ENCODE assay signal across 8 cellular contexts in genomic region chr12:48853228-48853688, GRCh38. TPM values are rescaled to one million over a fixed set of nuclear protein-coding genes. Genes with fewer than 3 reads are reported as not detected.
A peak's percentile ranks its signal among the peaks of the same experiment; 100 is the strongest.
DNase-seq lines count a peak whose midpoint lies in the region; ATAC-seq and TF ChIP-seq lines count a peak whose summit lies in the region.

No MANE protein-coding gene starts in this region.

- no peaks in the 10 kb centered on the region for H3K27me3 Mint-ChIP-seq in Caco-2 (ENCODE audit: insufficient read depth, unreplicated experiment)

- intact Hi-C loops in Caco-2 (cut with micrococcal nuclease; ENCODE audit: unreplicated experiment): loop anchor here (1.0 to 2.0 kb wide), 7 partner anchors 30 to 142 kb away; partner anchors contain the start of gene WNT1
- intact Hi-C loops in left ventricle myocardium inferior (cut with micrococcal nuclease): no loop called here
- intact Hi-C loops in prostate gland (cut with DNase I): loop anchor here (1.0 to 10.0 kb wide), 3 partner anchors 37 to 144 kb away; partner anchors contain the start of gene DDN
- intact Hi-C loops in upper lobe of right lung (cut with DNase I): loop anchor here (5.0 kb wide), 1 partner anchor 39 kb away; no protein-coding TSS in a partner anchor

- no peaks in the 10 kb centered on the region for H3K9me3 Mint-ChIP-seq in Caco-2 (ENCODE audit: unreplicated experiment)

- H3K27ac ChIP-seq in left ventricle myocardium inferior (replicated peaks) (peak overlapping the region; percentile 88), prostate gland (peak overlapping the region; percentile 64 to 74), upper lobe of right lung (peak overlapping the region; percentile 79)

- 0% methylated on average over 6 of the region's 6 CpGs for WGBS in prostate gland

- ATAC-seq in upper lobe of right lung: peak; percentile 81

- H3K27ac Mint-ChIP-seq in Caco-2 (ENCODE audit: unreplicated experiment): peak overlapping the region; percentile 99

- DNase-seq in Caco-2 (peak; percentile 89 to 91), H4 (ENCODE audit: low spot score) (peak; percentile 78), NCI-H146 (lab: John Stamatoyannopoulos, UW) (peak; percentile 87), T-helper 1 cell (peak; percentile 60 to 89 (median 86)), amniotic stem cell (lab: John Stamatoyannopoulos, UW) (peak; percentile 22), left ventricle myocardium inferior (peak; percentile 73), prostate gland (ENCODE audit: low spot score) (peak; percentile 91), upper lobe of right lung (peak; percentile 67)

- H3K4me1 ChIP-seq in Caco-2: peaks cover 8% of the 10 kb centered on the region
- peaks cover 34% of the 10 kb centered on the region for H3K4me1 ChIP-seq in left ventricle myocardium inferior
- peaks cover 3% of the 10 kb centered on the region for H3K4me1 ChIP-seq in prostate gland (replicated peaks)
- H3K4me1 ChIP-seq in upper lobe of right lung: peaks cover 18% of the 10 kb centered on the region

- peaks cover 16% of the 10 kb centered on the region for H3K36me3 Mint-ChIP-seq in Caco-2 (ENCODE audit: insufficient read depth, unreplicated experiment)

- peak overlapping the region; percentile 99 for H3K4me3 Mint-ChIP-seq in Caco-2 (ENCODE audit: unreplicated experiment)

- no TSS peak for BruUV-seq in Caco-2 (replicated peaks; lab: Mats Ljungman, UMichigan)

- POLR2A ChIA-PET in Caco-2 (lab: Charles Lee): interaction anchor here (0.7 to 2.6 kb wide), 10 partner anchors 12 to 83 kb away, joined by 3 to 75 read pairs (median 4); partner anchors contain the start of genes ADCY6, FKBP11 and RND1

- H3K4me1 Mint-ChIP-seq in Caco-2 (ENCODE audit: low read depth, unreplicated experiment): peaks cover 25% of the 10 kb centered on the region

- no peaks in the 10 kb centered on the region for H3K9me3 ChIP-seq in Caco-2
- H3K9me3 ChIP-seq in left ventricle myocardium inferior (replicated peaks): no peaks in the 10 kb centered on the region
- no peaks in the 10 kb centered on the region for H3K9me3 ChIP-seq in prostate gland
- no peaks in the 10 kb centered on the region for H3K9me3 ChIP-seq in upper lobe of right lung

- no peak for TF ChIP-seq POLR2A in prostate gland (IDR thresholded peaks at IDR 0.05)

- H3K36me3 ChIP-seq in Caco-2 (ENCODE audit: control insufficient read depth, insufficient read depth, low read length) (no peaks in the 10 kb centered on the region), left ventricle myocardium inferior (no peaks in the 10 kb centered on the region), prostate gland (no peaks in the 10 kb centered on the region), upper lobe of right lung (peaks cover 10% of the 10 kb centered on the region)

- H3K27me3 ChIP-seq in Caco-2 (replicated peaks; ENCODE audit: control insufficient read depth, insufficient read depth, low read length): no peaks in the 10 kb centered on the region
- no peaks in the 10 kb centered on the region for H3K27me3 ChIP-seq in left ventricle myocardium inferior (ENCODE audit: low read depth)
- H3K27me3 ChIP-seq in prostate gland (replicated peaks; ENCODE audit: insufficient read depth): no peaks in the 10 kb centered on the region
- no peaks in the 10 kb centered on the region for H3K27me3 ChIP-seq in upper lobe of right lung

- H3K4me3 ChIP-seq in Caco-2 (ENCODE audit: low read depth, low read length): peak overlapping the region; percentile 75
- H3K4me3 ChIP-seq in left ventricle myocardium inferior: peak overlapping the region; percentile 98
- peak overlapping the region in 1 of 2 donors; percentile 73 for H3K4me3 ChIP-seq in prostate gland
- peak overlapping the region; percentile 93 for H3K4me3 ChIP-seq in upper lobe of right lung

- CTCF ChIA-PET in Caco-2 (lab: Charles Lee): interaction anchor here (0.5 to 8.2 kb wide), 36 partner anchors 10 to 257 kb away, joined by 3 to 321 read pairs (median 4); partner anchors contain the start of genes ADCY6, ARF3, DDN and FKBP11

- TF ChIP-seq CTCF in Caco-2 (IDR thresholded peaks at IDR 0.05; ENCODE audit: insufficient read depth in 1 of 2, low read depth in 1 of 2, low read length in 1 of 2, severe bottlenecking in 1 of 2, unreplicated experiment in 1 of 2) (peak; percentile 79 to 95), left ventricle myocardium inferior (IDR thresholded peaks at IDR 0.05; ENCODE audit: borderline replicate concordance) (peak; percentile 91), prostate gland (IDR thresholded peaks at IDR 0.05) (peak; percentile 81 to 95 (median 92)), upper lobe of right lung (IDR thresholded peaks at IDR 0.05) (peak; percentile 91)

RNA-seq across cellular contexts. Expression of gene DDX23, which starts 1.3 kb away (rescaled TPM):
- 151 and 152 TPM in 2 replicates for total RNA-seq in Caco-2 (2022)
- total RNA-seq in H4 (2014; rRNA removed; shearing (Covaris generic)): 65.5 and 75.0 TPM in 2 replicates
- total RNA-seq in left ventricle myocardium inferior: 36.6 TPM
- 10 to 100 TPM; 71.0 to 87.2 TPM for total RNA-seq in prostate gland
- total RNA-seq in upper lobe of right lung: 77.2 TPM

RNA-seq across cellular contexts. Expression of gene RND1, which starts 12.4 kb away (rescaled TPM):
- 5.1 and 5.2 TPM in 2 replicates for total RNA-seq in Caco-2 (2022)
- 0.06 and 0.14 TPM in 2 replicates for total RNA-seq in H4 (2014; rRNA removed; shearing (Covaris generic))
- 0.47 TPM for total RNA-seq in left ventricle myocardium inferior
- 1 to 10 TPM in 1 of 2 donors, under 1 TPM in 1; 0.41 to 1.6 TPM for total RNA-seq in prostate gland
- total RNA-seq in upper lobe of right lung: 7.1 TPM

RNA-seq across cellular contexts. Expression of gene CACNB3, which starts 35.0 kb away (rescaled TPM):
- total RNA-seq in Caco-2 (2022) (20.4 and 28.2 TPM in 2 replicates), left ventricle myocardium inferior (4.8 TPM), prostate gland (10 to 100 TPM in 1 of 2 donors, 1 to 10 TPM in 1; 4.6 to 21.8 TPM), upper lobe of right lung (24.4 TPM)
- total RNA-seq in H4 (2014; rRNA removed; shearing (Covaris generic)): 15.1 and 17.7 TPM in 2 replicates

Comparison
In these comparisons a context has a peak if more than half of its experiments do, and no peak if none do; other contexts are left out.
1. DNase-seq: peak in every context shown above with its lines; median percentile 91 in prostate gland; 90 in Caco-2; 87 in NCI-H146; 86 in T-helper 1 cell; 78 in H4; 73 in left ventricle myocardium inferior; 67 in upper lobe of right lung; 22 in amniotic stem cell.